9 cellular contexts compared by ENCODE assay signal in the genomic region with DNA sequence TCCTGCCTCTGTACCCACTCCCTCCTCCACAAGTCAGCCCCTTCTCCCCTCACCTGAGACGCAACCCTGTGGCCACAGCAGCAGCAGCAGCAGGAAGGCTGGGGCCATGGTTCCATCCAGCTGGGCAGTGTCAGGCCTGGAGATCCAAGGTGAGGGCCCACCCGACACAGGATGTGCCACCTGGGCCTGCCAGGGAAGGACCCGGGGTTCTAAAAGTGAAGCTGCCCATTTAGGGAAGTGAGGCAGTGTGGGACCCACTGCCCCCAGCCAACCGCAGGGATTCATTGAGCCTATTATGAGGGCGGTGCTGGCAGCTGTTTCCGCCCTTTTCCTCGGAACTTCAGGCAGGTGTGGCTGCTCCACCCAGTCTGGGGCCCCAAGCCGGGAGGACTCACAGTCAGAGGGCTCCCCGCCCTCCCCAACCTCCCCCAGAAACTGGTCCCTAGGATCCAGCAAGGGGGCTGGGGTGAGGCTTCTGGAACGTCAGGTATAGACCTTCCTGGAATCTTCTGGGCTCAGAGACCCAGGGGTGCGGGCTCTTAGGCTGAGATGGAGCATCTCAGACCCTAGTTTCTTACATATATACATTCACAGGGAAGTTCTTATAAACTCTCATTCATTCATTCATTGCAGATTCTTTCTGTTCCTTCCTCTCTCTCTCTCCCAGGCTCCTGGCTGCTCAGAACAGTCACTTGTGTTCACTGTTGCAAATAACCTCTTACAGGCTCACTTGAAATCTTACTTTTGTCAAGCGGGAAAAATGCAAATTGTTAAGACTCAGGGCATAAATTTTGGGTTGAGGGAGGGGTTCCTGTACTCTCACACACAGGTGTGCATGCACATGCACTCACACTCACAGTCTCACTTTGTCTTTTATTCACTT. TPM values are rescaled to one million over a fixed set of nuclear protein-coding genes. Genes with fewer than 3 reads are reported as not detected.
DNase-seq lines count a peak whose midpoint lies in the region; ATAC-seq and TF ChIP-seq lines count a peak whose summit lies in the region.
"Had no signal": no experiment of that assay in that cellular context is flagged by ENCODE, and none has a peak within 500 bp of the region (broad histone marks: within the 10 kb centered on the region; RNA-seq: fewer than 3 reads in every experiment).

A gene with protein sequence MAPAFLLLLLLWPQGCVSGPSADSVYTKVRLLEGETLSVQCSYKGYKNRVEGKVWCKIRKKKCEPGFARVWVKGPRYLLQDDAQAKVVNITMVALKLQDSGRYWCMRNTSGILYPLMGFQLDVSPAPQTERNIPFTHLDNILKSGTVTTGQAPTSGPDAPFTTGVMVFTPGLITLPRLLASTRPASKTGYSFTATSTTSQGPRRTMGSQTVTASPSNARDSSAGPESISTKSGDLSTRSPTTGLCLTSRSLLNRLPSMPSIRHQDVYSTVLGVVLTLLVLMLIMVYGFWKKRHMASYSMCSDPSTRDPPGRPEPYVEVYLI (minus strand): TSS at position 249 of the 883 bp plus-strand sequence. CDS start 141 bp downstream, at position 108.

- POLR2A ChIA-PET in activated CD4-positive, alpha-beta memory T cell treated with anti-CD3 and anti-CD28 coated beads, Interleukin-2, amount 10 ng/mL, durations not matched to agents 7 days and 5 days (lab: Charles Lee) = interaction anchor here (0.8 to 4.4 kb wide), 9 partner anchors 9 to 172 kb away, joined by 3 to 31 read pairs (median 10); partner anchors contain the start of genes NFYA and OARD1

- peak within 1 kb of the TSS; percentile 95 for H3K27ac Mint-ChIP-seq in activated CD4-positive, alpha-beta memory T cell treated with anti-CD3 and anti-CD28 coated beads, Interleukin-2, amount 10 ng/mL, durations not matched to agents 7 days and 5 days
- peak within 1 kb of the TSS; percentile 84 for H3K27ac Mint-ChIP-seq in memory B cell

- no peak for TF ChIP-seq CTCF in coronary artery (IDR thresholded peaks at IDR 0.05)

- DNase-seq in GDM1 (lab: John Stamatoyannopoulos, UW) (peak; percentile 76), memory B cell (ENCODE audit: low spot score in 2 of 2) (peak; percentile 23 to 38), coronary artery (ENCODE audit: low spot score) (no peak)
- peak; percentile 57 for DNase-seq in activated CD4-positive, alpha-beta memory T cell treated with anti-CD3 and anti-CD28 coated beads, Interleukin-2, amount 10 ng/mL, durations not matched to agents 7 days and 5 days
- no peak for DNase-seq in effector CD4-positive, alpha-beta T cell
- DNase-seq: pancreas had no signal

- H3K4me3 ChIP-seq in coronary artery = no peak within 1 kb of the TSS
- H3K4me3 ChIP-seq: pancreas had no signal

- peaks cover 37% of the 10 kb centered on the region for H3K36me3 Mint-ChIP-seq in activated CD4-positive, alpha-beta memory T cell treated with anti-CD3 and anti-CD28 coated beads, Interleukin-2, amount 10 ng/mL, durations not matched to agents 7 days and 5 days (ENCODE audit: low read depth)
- H3K36me3 Mint-ChIP-seq in memory B cell = peaks cover 8% of the 10 kb centered on the region

- CTCF ChIA-PET in activated CD4-positive, alpha-beta memory T cell treated with anti-CD3 and anti-CD28 coated beads, Interleukin-2, amount 10 ng/mL, durations not matched to agents 7 days and 5 days (lab: Charles Lee) = interaction anchor here (0.5 to 3.0 kb wide), 9 partner anchors 20 to 174 kb away, joined by 3 to 24 read pairs (median 3); partner anchors contain the start of genes NFYA and OARD1

- ATAC-seq in HG03135 (IDR thresholded peaks at IDR 0.05; ENCODE audit: unreplicated experiment) = peak; percentile 44
- ATAC-seq in memory B cell (ENCODE audit: low read depth) = peak; percentile 66
- ATAC-seq in HG03378 (IDR thresholded peaks at IDR 0.05; ENCODE audit: unreplicated experiment) = no peak
- ATAC-seq in HG02938 (IDR thresholded peaks at IDR 0.05; ENCODE audit: unreplicated experiment) = no peak

- peaks cover 9% of the 10 kb centered on the region for H3K9me3 Mint-ChIP-seq in activated CD4-positive, alpha-beta memory T cell treated with anti-CD3 and anti-CD28 coated beads, Interleukin-2, amount 10 ng/mL, durations not matched to agents 7 days and 5 days
- H3K9me3 Mint-ChIP-seq in memory B cell = peaks cover 2% of the 10 kb centered on the region

- no peaks in the 10 kb centered on the region for H3K27me3 Mint-ChIP-seq in activated CD4-positive, alpha-beta memory T cell treated with anti-CD3 and anti-CD28 coated beads, Interleukin-2, amount 10 ng/mL, durations not matched to agents 7 days and 5 days
- no peaks in the 10 kb centered on the region for H3K27me3 Mint-ChIP-seq in memory B cell

- H3K4me3 Mint-ChIP-seq in activated CD4-positive, alpha-beta memory T cell treated with anti-CD3 and anti-CD28 coated beads, Interleukin-2, amount 10 ng/mL, durations not matched to agents 7 days and 5 days = peak within 1 kb of the TSS; percentile 67
- H3K4me3 Mint-ChIP-seq in memory B cell = peak within 1 kb of the TSS; percentile 78

- H3K27ac ChIP-seq in coronary artery = peak within 1 kb of the TSS in 1 of 2 donors; percentile 59

- peaks cover 64% of the 10 kb centered on the region for H3K4me1 Mint-ChIP-seq in activated CD4-positive, alpha-beta memory T cell treated with anti-CD3 and anti-CD28 coated beads, Interleukin-2, amount 10 ng/mL, durations not matched to agents 7 days and 5 days
- H3K4me1 Mint-ChIP-seq in memory B cell = peaks cover 45% of the 10 kb centered on the region

RNA-seq across cellular contexts. Expression of the gene that starts here (rescaled TPM):
- 10 to 100 TPM; 19.2 to 21.5 TPM for total RNA-seq in activated CD4-positive, alpha-beta memory T cell treated with anti-CD3 and anti-CD28 coated beads, Interleukin-2, amount 10 ng/mL, durations not matched to agents 7 days and 5 days

Comparison
In these comparisons a context has a peak if more than half of its experiments do, and no peak if none do; other contexts are left out.
1. DNase-seq: peak in GDM1 (single experiment), activated CD4-positive, alpha-beta memory T cell treated with anti-CD3 and anti-CD28 coated beads, Interleukin-2, amount 10 ng/mL, durations not matched to agents 7 days and 5 days (single experiment) and memory B cell (2 of 2); none in coronary artery (single experiment) and effector CD4-positive, alpha-beta T cell (single experiment).
2. ATAC-seq: peak in HG03135 (single experiment) and memory B cell (single experiment); none in HG03378 (single experiment) and HG02938 (single experiment).